ENCODE assay signal across 14 cellular contexts in the genomic region with DNA sequence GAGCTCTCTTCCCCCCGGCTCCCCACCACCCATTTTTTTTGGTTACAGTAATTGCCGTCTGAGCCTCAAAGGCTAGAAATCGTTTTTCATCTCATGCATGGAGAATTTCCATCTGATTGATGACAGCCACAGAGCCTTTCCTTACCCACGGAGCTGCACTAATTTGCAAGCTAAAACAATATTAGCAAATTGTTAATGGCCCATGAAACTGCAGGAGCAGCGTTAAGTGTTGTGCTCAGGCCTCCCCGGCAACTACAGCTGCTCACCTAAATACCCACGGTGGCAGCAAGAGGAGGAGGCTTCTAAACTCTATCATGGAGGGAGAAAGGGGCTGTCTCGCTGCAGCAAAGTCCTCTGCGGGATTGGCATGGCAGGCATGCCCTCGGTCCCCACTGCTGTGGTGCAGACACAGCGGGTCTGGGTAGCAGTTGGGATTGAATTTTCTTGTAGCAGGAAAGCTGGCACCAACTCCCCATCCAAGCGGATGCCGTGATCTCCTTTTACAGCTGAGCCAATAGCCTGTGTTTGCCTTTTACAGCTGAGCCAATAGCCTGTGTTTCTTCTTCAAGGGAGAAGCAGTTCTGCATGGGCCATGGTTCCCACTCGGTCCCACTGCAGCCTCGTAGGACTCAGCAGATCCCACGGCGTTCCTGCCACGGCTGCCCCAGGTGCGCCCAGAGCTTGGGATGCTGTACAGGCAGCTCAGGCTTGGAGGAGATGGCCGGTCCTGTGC.
"Had no signal": no experiment of that assay in that cellular context is flagged by ENCODE, and none has a peak within 500 bp of the region (broad histone marks: within the 10 kb centered on the region; RNA-seq: fewer than 3 reads in every experiment).

No MANE protein-coding gene starts in this region.

- H3K4me3 ChIP-seq: lung had no signal

- DNase-seq: activated CD4-positive, alpha-beta T cell treated with anti-CD3 and anti-CD28 coated beads for 1 hour; activated CD4-positive, alpha-beta T cell treated with anti-CD3 and anti-CD28 coated beads, Interleukin-2, amount 50 U/mL, for 48 hours; activated CD8-positive, alpha-beta memory T cell treated with anti-CD3 and anti-CD28 coated beads, Interleukin-2, amount 10 ng/mL, durations not matched to agents 7 days and 5 days; activated gamma-delta T cell; activated T-cell treated with anti-CD3 and anti-CD28 coated beads, Interleukin-2, amount 50 U/mL, for 24 hours; dermis blood vessel endothelial cell; erythroblast; hypothalamus; natural killer cell; stimulated activated CD4-positive, alpha-beta T cell treated with anti-CD3 and anti-CD28 coated beads, Interleukin-2, amount 100 ng/mL, for 48 hours; stimulated activated naive CD4-positive, alpha-beta T cell treated with Interleukin-2 at 50 U/mL for 16 hours; T-helper 9 cell; trophoblast cell had no signal
